In genomic region chr16:50056226-50056625, GRCh38 we compare ENCODE assay signal across 19 cellular contexts. TPM values are rescaled to one million over a fixed set of nuclear protein-coding genes. Genes with fewer than 3 reads are reported as not detected.
DNase-seq lines count a peak whose midpoint lies in the region; ATAC-seq and TF ChIP-seq lines count a peak whose summit lies in the region.
"Had no signal": no experiment of that assay in that cellular context is flagged by ENCODE, and none has a peak within 500 bp of the region (broad histone marks: within the 10 kb centered on the region; RNA-seq: fewer than 3 reads in every experiment).

No MANE protein-coding gene starts in this region.

- no peak for ATAC-seq in GM18873 (IDR thresholded peaks at IDR 0.05; ENCODE audit: low FRiP score, unreplicated experiment)
- ATAC-seq: CD8-positive, alpha-beta T cell; GM12878; GM23338 had no signal

- WGBS in endodermal cell (ENCODE audit: insufficient coverage in 1 of 2, insufficient read length in 1 of 2), 2 experiments = 94% methylated on average over 3 of the region's 4 CpGs; no CpG with 5 or more reads in 1 of the 2 experiments

- TF ChIP-seq CTCF in HEK293 (tag by site-specific recombination; IDR thresholded peaks at IDR 0.05) (no peak), endodermal cell (conservative IDR thresholded peaks at IDR 0.05) (peak; percentile 15), Calu3 (IDR thresholded peaks at IDR 0.05; ENCODE audit: unreplicated experiment) (no peak)

- H3K27me3 ChIP-seq in endodermal cell (ENCODE audit: control insufficient read depth, insufficient read depth, low read length, poor library complexity, severe bottlenecking) = no peaks in the 10 kb centered on the region
- H3K27me3 ChIP-seq: BLaER1 had no signal

- H3K27ac Mint-ChIP-seq in endodermal cell (no peak overlapping the region), Calu3 (ENCODE audit: unreplicated experiment) (no peak overlapping the region)
- H3K27ac Mint-ChIP-seq: B cell; CD8-positive, alpha-beta T cell; GM23338 had no signal

- H3K4me1 Mint-ChIP-seq in endodermal cell (no peaks in the 10 kb centered on the region), Calu3 (ENCODE audit: low read depth, unreplicated experiment) (no peaks in the 10 kb centered on the region)
- H3K4me1 Mint-ChIP-seq: B cell; CD4-positive, CD25-positive, alpha-beta regulatory T cell; GM23338; H9 had no signal

- H3K4me3 ChIP-seq in HEK293 (ENCODE audit: low read depth, low read length) = no peak overlapping the region
- H3K4me3 ChIP-seq in endodermal cell (ENCODE audit: low read length) = no peak overlapping the region
- H3K4me3 ChIP-seq: BLaER1, GM12878, GM23338 had no signal

- DNase-seq in DMS53 (lab: John Stamatoyannopoulos, UW) = peak; percentile 15
- DNase-seq in DMS53 treated with DMSO at 0.1 percent for 48 hours (lab: John Stamatoyannopoulos, UW; ENCODE audit: unreplicated experiment) = no peak
- no peak for DNase-seq in endodermal cell
- no peak for DNase-seq in Calu3
- DNase-seq: Caco-2; CD4-positive, CD25-positive, alpha-beta regulatory T cell; CD8-positive, alpha-beta T cell; DMS 273 treated with DMSO at 0.1 percent for 48 hours; DND-41; GDM1; H9 had no signal

- H3K9me3 ChIP-seq in HEK293 (ENCODE audit: control insufficient read depth, insufficient read depth, low read depth, low read length) (no peaks in the 10 kb centered on the region), endodermal cell (ENCODE audit: control insufficient read depth, low read length) (no peaks in the 10 kb centered on the region)

- H3K4me3 Mint-ChIP-seq in endodermal cell (no peak overlapping the region), Calu3 (ENCODE audit: low read depth, unreplicated experiment) (no peak overlapping the region)
- H3K4me3 Mint-ChIP-seq: B cell; CD4-positive, CD25-positive, alpha-beta regulatory T cell; CD8-positive, alpha-beta T cell; GM23338; H9 had no signal

- H3K27me3 Mint-ChIP-seq in endodermal cell (ENCODE audit: insufficient read depth) (peaks cover 4% of the 10 kb centered on the region), Calu3 (ENCODE audit: unreplicated experiment) (no peaks in the 10 kb centered on the region)

- peaks cover 20% of the 10 kb centered on the region for H3K9me3 Mint-ChIP-seq in endodermal cell
- H3K9me3 Mint-ChIP-seq in Calu3 (ENCODE audit: low read depth, unreplicated experiment) = peaks cover 3% of the 10 kb centered on the region

- BruUV-seq in Calu3 (replicated peaks; lab: Mats Ljungman, UMichigan) = no TSS peak

- no peaks in the 10 kb centered on the region for H3K36me3 ChIP-seq in HEK293 (ENCODE audit: control insufficient read depth in 2 of 2, insufficient read depth in 1 of 2, low read length in 2 of 2)
- H3K36me3 ChIP-seq in endodermal cell (ENCODE audit: control insufficient read depth, insufficient read depth, low read length) = no peaks in the 10 kb centered on the region
- H3K36me3 ChIP-seq: BLaER1 had no signal

- CTCF ChIA-PET in HEK293 (lab: Yijun Ruan, JAX) = interaction anchor here (0.6 kb wide), 1 partner anchor 139 kb away, joined by 4 read pairs; no protein-coding TSS in a partner anchor
- CTCF ChIA-PET in Calu3 (lab: Charles Lee) = no interaction called here

- H3K9ac ChIP-seq in endodermal cell (ENCODE audit: extremely low read depth, low read length, poor library complexity, severe bottlenecking) = no peak overlapping the region
- H3K9ac ChIP-seq: BLaER1 had no signal

- H3K27ac ChIP-seq in HEK293 (ENCODE audit: extremely low read depth, low read depth, low read length) = no peak overlapping the region
- H3K27ac ChIP-seq in endodermal cell (ENCODE audit: low read depth, low read length) = no peak overlapping the region
- H3K27ac ChIP-seq: 22Rv1, BLaER1, C4-2B had no signal

- H3K4me1 ChIP-seq in HEK293 (ENCODE audit: control insufficient read depth, insufficient read depth, low read length) (no peaks in the 10 kb centered on the region), endodermal cell (ENCODE audit: control insufficient read depth, insufficient read depth, low read length) (no peaks in the 10 kb centered on the region)
- H3K4me1 ChIP-seq: BLaER1, Caco-2 had no signal

- H3K36me3 Mint-ChIP-seq in endodermal cell (ENCODE audit: low read depth) = no peaks in the 10 kb centered on the region
- no peaks in the 10 kb centered on the region for H3K36me3 Mint-ChIP-seq in Calu3 (ENCODE audit: insufficient read depth, unreplicated experiment)
- H3K36me3 Mint-ChIP-seq: CD4-positive, CD25-positive, alpha-beta regulatory T cell; CD8-positive, alpha-beta T cell had no signal

- intact Hi-C loops in Calu3 (cut with micrococcal nuclease; ENCODE audit: unreplicated experiment) = no loop called here

- POLR2A ChIA-PET in HEK293 (lab: Yijun Ruan, JAX) = no interaction called here

TF ChIP-seq in HEK293, 187 proteins besides CTCF, POLR2A, EP300 and RAD21:
- TF ChIP-seq ZNF677 (tag by site-specific recombination; IDR thresholded peaks at IDR 0.05) (no peak), SETDB1 (IDR thresholded peaks at IDR 0.05; ENCODE audit: insufficient read length, low read length) (peak; percentile 84)

RNA-seq across cellular contexts. Expression of gene HEATR3, which starts 9.5 kb away (rescaled TPM):
- total RNA-seq in endodermal cell (10 to 100 TPM; 13.0 to 14.9 TPM), Calu3 (2022) (27.3 and 28.3 TPM in 2 replicates)
- polyA plus RNA-seq in endodermal cell (2013, experiment 1 of 2) = 17.5 TPM
- polyA plus RNA-seq in endodermal cell (2013, experiment 2 of 2) = 16.2 TPM

RNA-seq across cellular contexts. Expression of gene CNEP1R1, which starts 31.2 kb away (rescaled TPM):
- total RNA-seq in endodermal cell = 10 to 100 TPM; 20.2 to 24.9 TPM
- polyA plus RNA-seq in endodermal cell (2013, experiment 1 of 2) = 24.4 TPM
- 22.3 TPM for polyA plus RNA-seq in endodermal cell (2013, experiment 2 of 2)
- total RNA-seq in Calu3 (2022) = 21.8 and 23.2 TPM in 2 replicates
